In genomic region chr2:145743016-145743415, GRCh38 we compare ENCODE assay signal across 22 cellular contexts.
A peak's percentile ranks its signal among the peaks of the same experiment; 100 is the strongest.
DNase-seq lines count a peak whose midpoint lies in the region; ATAC-seq, FAIRE-seq and TF ChIP-seq lines count a peak whose summit lies in the region.
"Had no signal": no experiment of that assay in that cellular context is flagged by ENCODE, and none has a peak within 500 bp of the region (broad histone marks: within the 10 kb centered on the region; RNA-seq: fewer than 3 reads in every experiment).

No MANE protein-coding gene starts in this region.

- no peak overlapping the region for H3K23ac ChIP-seq in neuronal stem cell (ENCODE audit: low read depth, low read length, poor library complexity)

- H3K79me2 ChIP-seq in K562 (ENCODE audit: control insufficient read depth, insufficient read depth, low read length): no peaks in the 10 kb centered on the region

- H3K14ac ChIP-seq in neuronal stem cell (ENCODE audit: low read length): no peak overlapping the region

- no peak overlapping the region for H3K4ac ChIP-seq in neuronal stem cell (ENCODE audit: low read length)

- 85% methylated on average over 2 of the region's 2 CpGs for WGBS in K562 (ENCODE audit: insufficient coverage, low coverage, missing lambda C conversion rate)
- WGBS in neuronal stem cell (ENCODE audit: extremely low coverage in 2 of 2, insufficient read length in 2 of 2, insufficient replicate concordance in 1 of 2), 2 donors: no CpG with 5 or more reads among the region's 2 CpGs

- no peaks in the 10 kb centered on the region for H3K9me3 ChIP-seq in K562 (replicated peaks; ENCODE audit: control insufficient read depth, insufficient read depth, low read depth, low read length)
- no peaks in the 10 kb centered on the region for H3K9me3 ChIP-seq in neuronal stem cell (replicated peaks in 1 of 2; ENCODE audit: control insufficient read depth in 2 of 2, insufficient read depth in 1 of 2, low read depth in 1 of 2, low read length in 2 of 2)
- H3K9me3 ChIP-seq: left ventricle myocardium inferior, MG63, psoas muscle, thyroid gland had no signal

- in situ Hi-C loops in K562 (cut with MboI): no loop called here

- H3K9me1 ChIP-seq in K562 (ENCODE audit: control insufficient read depth, insufficient read depth, low read length): no peaks in the 10 kb centered on the region

- H3K4me2 ChIP-seq in K562 (ENCODE audit: insufficient read depth, low read length) (no peak overlapping the region), neuronal stem cell (ENCODE audit: insufficient read depth, low read length, poor library complexity, severe bottlenecking) (no peak overlapping the region)
- H3K4me2 ChIP-seq: GM23338 had no signal

- H2BK12ac ChIP-seq in neuronal stem cell (ENCODE audit: low read length): no peak overlapping the region

- TF ChIP-seq RAD21 in K562 (CRISPR knock-in tag; conservative IDR thresholded peaks at IDR 0.05 in 1 of 2, IDR thresholded peaks at IDR 0.05 in 1 of 2): no peak

- H2AFZ ChIP-seq in K562 (ENCODE audit: low read depth, low read length) (peak overlapping the region; percentile 14; the same call in 1 of the 2 replicates), neuronal stem cell (ENCODE audit: low read length) (no peak overlapping the region)
- H2AFZ ChIP-seq: GM23338 had no signal

- H2AK5ac ChIP-seq in neuronal stem cell (ENCODE audit: low read depth, low read length): no peak overlapping the region

- H3K36me3 ChIP-seq in K562 (ENCODE audit: control insufficient read depth, insufficient read depth, low read length): no peaks in the 10 kb centered on the region
- H3K36me3 ChIP-seq in neuronal stem cell (replicated peaks in 1 of 2; ENCODE audit: control insufficient read depth in 2 of 2, insufficient read depth in 2 of 2, low read length in 2 of 2): no peaks in the 10 kb centered on the region
- H3K36me3 ChIP-seq: left ventricle myocardium inferior, MG63, thyroid gland had no signal

- H3K4me3 Mint-ChIP-seq in stimulated activated naive B cell treated with anti-CD40 and anti-IgM and Interleukin-4, amounts not matched to agents 10 μg/mL and 1 μg/mL and 100 μg/mL, for 72 hours: peak overlapping the region in 1 of 2 donors; percentile 64
- H3K4me3 Mint-ChIP-seq: GM23338, immature natural killer cell had no signal

- no TSS peak for BruUV-seq in K562 (replicated peaks; lab: Mats Ljungman, UMichigan)

- no peak for TF ChIP-seq CTCF in K562 (IDR thresholded peaks at IDR 0.05 in 2 of 3, conservative IDR thresholded peaks at IDR 0.05 in 1 of 3; ENCODE audit: insufficient read depth in 2 of 3, low read depth in 1 of 3, low read length in 3 of 3)

- H4K20me1 ChIP-seq in K562 (replicated peaks; ENCODE audit: control insufficient read depth, insufficient read depth, low read length): no peaks in the 10 kb centered on the region

- no peak overlapping the region for H4K91ac ChIP-seq in neuronal stem cell (ENCODE audit: low read depth, low read length, poor library complexity)

- H3K9me3 Mint-ChIP-seq in stimulated activated naive B cell treated with anti-CD40 and anti-IgM and Interleukin-4, amounts not matched to agents 10 μg/mL and 1 μg/mL and 100 μg/mL, for 72 hours: peaks cover 3% of the 10 kb centered on the region in 2 donors
- H3K9me3 Mint-ChIP-seq: GM23338, immature natural killer cell had no signal

- H3K4me1 Mint-ChIP-seq in stimulated activated naive B cell treated with anti-CD40 and anti-IgM and Interleukin-4, amounts not matched to agents 10 μg/mL and 1 μg/mL and 100 μg/mL, for 72 hours: peaks cover 30 to 66% of the 10 kb centered on the region in 2 donors
- H3K4me1 Mint-ChIP-seq: immature natural killer cell had no signal

- no peak for ATAC-seq in K562
- peak; percentile 69 to 72 for ATAC-seq in stimulated activated naive B cell treated with anti-CD40 and anti-IgM and Interleukin-4, amounts not matched to agents 10 μg/mL and 1 μg/mL and 100 μg/mL, for 72 hours (replicated peaks)
- ATAC-seq: GM23338; psoas muscle; stimulated activated naive CD8-positive, alpha-beta T cell treated with anti-CD3 and anti-CD28 coated beads, Interleukin-15, Interleukin-2, amounts not matched to agents 100 U/mL and 50 U/mL, for 24 hours had no signal

- peaks cover 0 to 2% of the 10 kb centered on the region in 2 donors for H3K36me3 Mint-ChIP-seq in stimulated activated naive B cell treated with anti-CD40 and anti-IgM and Interleukin-4, amounts not matched to agents 10 μg/mL and 1 μg/mL and 100 μg/mL, for 72 hours
- H3K36me3 Mint-ChIP-seq: immature natural killer cell had no signal

- DNase-seq in GF-D8 (lab: John Stamatoyannopoulos, UW) (peak; percentile 24), NOMO-1 (lab: John Stamatoyannopoulos, UW; ENCODE audit: unreplicated experiment in 2 of 2) (peak; percentile 19 to 53), K562 (ENCODE audit: extremely low read depth in 1 of 4, low spot score in 3 of 4) (no peak), neuronal stem cell (ENCODE audit: low spot score) (no peak), head of caudate nucleus (no peak), DMS153 (lab: John Stamatoyannopoulos, UW) (no peak)
- peak; percentile 55 for DNase-seq in stimulated activated naive B cell treated with anti-CD40 and anti-IgM and Interleukin-4, amounts not matched to agents 10 μg/mL and 1 μg/mL and 100 μg/mL, for 72 hours
- DNase-seq: activated CD4-positive, alpha-beta T cell treated with anti-CD3 and anti-CD28 coated beads for 48 hours; cortex of kidney; immature natural killer cell; IMR-90; left ventricle myocardium inferior; MG63; NCI-H187; NCI-H2227 treated with DMSO at 0.1 percent for 48 hours; NCI-H82; psoas muscle; stimulated activated naive CD8-positive, alpha-beta T cell treated with anti-CD3 and anti-CD28 coated beads, Interleukin-15, Interleukin-2, amounts not matched to agents 100 U/mL and 50 U/mL, for 24 hours; thyroid gland had no signal

- POLR2A ChIA-PET in K562 (lab: Yijun Ruan, JAX): no interaction called here

- no peak overlapping the region for H4K8ac ChIP-seq in neuronal stem cell (ENCODE audit: low read depth, low read length)

- FAIRE-seq in K562 (lab: Jason Lieb, UNC): no peak
- FAIRE-seq: bronchial epithelial cell had no signal

- H3K4me1 ChIP-seq in K562 (replicated peaks in 1 of 2; ENCODE audit: control insufficient read depth in 2 of 2, insufficient read depth in 2 of 2, low read length in 2 of 2) (peaks cover 0 to 7% of the 10 kb centered on the region in 2 experiments; a peak in 3 of 5 replicates), neuronal stem cell (ENCODE audit: control insufficient read depth in 2 of 2, insufficient read depth in 1 of 2, low read depth in 1 of 2, low read length in 2 of 2) (no peaks in the 10 kb centered on the region)
- H3K4me1 ChIP-seq: left ventricle myocardium inferior, psoas muscle, thyroid gland had no signal

- no peak overlapping the region for H2BK5ac ChIP-seq in neuronal stem cell (ENCODE audit: low read length)

- no peak overlapping the region for H2BK15ac ChIP-seq in neuronal stem cell (ENCODE audit: low read length)

- H3K79me1 ChIP-seq in neuronal stem cell (ENCODE audit: low read depth, low read length): no peaks in the 10 kb centered on the region

- TF ChIP-seq POLR2A in K562 (conservative IDR thresholded peaks at IDR 0.05): no peak

- CTCF ChIA-PET in K562 (lab: Yijun Ruan, JAX; ENCODE audit: low intra/inter-chr PET ratio): no interaction called here

- H3K27ac Mint-ChIP-seq in stimulated activated naive B cell treated with anti-CD40 and anti-IgM and Interleukin-4, amounts not matched to agents 10 μg/mL and 1 μg/mL and 100 μg/mL, for 72 hours: peak overlapping the region; percentile 27
- H3K27ac Mint-ChIP-seq: GM23338, immature natural killer cell had no signal

- H3K4me3 ChIP-seq in K562 (no peak overlapping the region), neuronal stem cell (ENCODE audit: low read length in 2 of 2) (no peak overlapping the region)
- H3K4me3 ChIP-seq: GM23338, left ventricle myocardium inferior, MG63, psoas muscle, skin epidermis, thyroid gland had no signal

- H3K27me3 Mint-ChIP-seq in stimulated activated naive B cell treated with anti-CD40 and anti-IgM and Interleukin-4, amounts not matched to agents 10 μg/mL and 1 μg/mL and 100 μg/mL, for 72 hours: no peaks in the 10 kb centered on the region

- H3K27me3 ChIP-seq in K562 (ENCODE audit: control insufficient read depth in 2 of 2, insufficient read depth in 2 of 2, low read length in 2 of 2) (no peaks in the 10 kb centered on the region), neuronal stem cell (ENCODE audit: control insufficient read depth in 3 of 3, insufficient read depth in 3 of 3, low read depth in 1 of 3, low read length in 3 of 3) (no peaks in the 10 kb centered on the region)
- H3K27me3 ChIP-seq: MG63, thyroid gland had no signal

- H3K9ac ChIP-seq in K562 (ENCODE audit: insufficient read depth in 1 of 2, low read depth in 2 of 2, low read length in 2 of 2): no peak overlapping the region
- H3K9ac ChIP-seq in neuronal stem cell (ENCODE audit: low read depth, low read length, poor library complexity): no peak overlapping the region

- no peak overlapping the region for H2BK120ac ChIP-seq in neuronal stem cell (ENCODE audit: low read depth, low read length)

- H3K18ac ChIP-seq in neuronal stem cell (ENCODE audit: low read length): no peak overlapping the region

- H3K27ac ChIP-seq in K562 (ENCODE audit: extremely low read depth, low read depth, low read length) (no peak overlapping the region), neuronal stem cell (replicated peaks; ENCODE audit: low read length) (no peak overlapping the region)
- H3K27ac ChIP-seq: left ventricle myocardium inferior, psoas muscle, thyroid gland had no signal

- intact Hi-C loops in K562 (cut with micrococcal nuclease): no loop called here
- intact Hi-C loops in head of caudate nucleus (cut with DNase I): no loop called here

- no peak for TF ChIP-seq EP300 in K562 (IDR thresholded peaks at IDR 0.05; ENCODE audit: low read length)

TF ChIP-seq in K562, 482 proteins besides CTCF, POLR2A, EP300 and RAD21 (continues in another document):
- TF ChIP-seq PTBP1 (IDR thresholded peaks at IDR 0.05; ENCODE audit: low read depth, low read length) (no peak), NFIC (IDR thresholded peaks at IDR 0.05) (no peak), ZNF146 (CRISPR knock-in tag; IDR thresholded peaks at IDR 0.05; ENCODE audit: unreplicated experiment) (no peak), RNF219 (CRISPR knock-in tag; IDR thresholded peaks at IDR 0.05) (no peak)

Comparison
In these comparisons a context has a peak if more than half of its experiments do, and no peak if none do; other contexts are left out.
1. DNase-seq: peak in GF-D8 (single experiment), NOMO-1 (2 of 2) and stimulated activated naive B cell treated with anti-CD40 and anti-IgM and Interleukin-4, amounts not matched to agents 10 μg/mL and 1 μg/mL and 100 μg/mL, for 72 hours (single experiment); none in K562 (0 of 4), neuronal stem cell (single experiment), head of caudate nucleus (0 of 42) and DMS153 (single experiment).